In the genomic region with DNA sequence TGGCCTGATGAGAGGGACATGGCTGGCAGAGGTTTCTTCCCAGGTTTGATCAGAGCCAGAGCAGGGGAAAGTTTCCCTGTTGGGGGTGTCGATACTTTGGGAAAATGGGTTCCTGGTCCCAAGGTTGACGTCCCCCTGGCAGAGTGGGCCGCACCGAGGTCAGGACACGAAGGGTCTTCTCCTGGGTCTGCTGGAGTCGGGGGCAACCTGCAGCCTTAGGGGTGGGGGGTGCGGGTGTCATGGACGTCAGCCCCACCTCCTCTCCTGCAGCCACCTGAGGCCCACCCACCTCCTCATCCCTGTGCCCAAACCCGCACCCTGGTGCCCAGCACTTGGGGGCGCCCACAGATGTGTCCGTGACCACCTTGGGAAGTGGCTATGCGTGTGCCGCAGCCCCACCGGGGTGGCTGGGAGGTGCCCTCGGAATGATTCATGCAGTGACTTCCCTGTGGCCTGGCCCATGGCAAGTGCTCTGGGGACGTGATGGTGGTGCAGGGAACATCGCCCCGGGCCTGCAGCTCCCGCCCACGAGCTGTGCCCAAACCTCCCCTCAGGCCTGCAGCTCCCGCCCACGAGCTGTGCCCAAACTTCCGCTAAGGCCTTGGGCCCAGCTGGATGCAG, we compare ENCODE assay signal across 16 cellular contexts.
DNase-seq lines count a peak whose midpoint lies in the region; ATAC-seq and TF ChIP-seq lines count a peak whose summit lies in the region.
"Had no signal": no experiment of that assay in that cellular context is flagged by ENCODE, and none has a peak within 500 bp of the region (broad histone marks: within the 10 kb centered on the region; RNA-seq: fewer than 3 reads in every experiment).

No MANE protein-coding gene starts in this region.

- TF ChIP-seq CTCF in right atrium auricular region (IDR thresholded peaks at IDR 0.05) (no peak), breast epithelium (IDR thresholded peaks at IDR 0.05) (no peak)

- H3K27ac ChIP-seq in right cardiac atrium (ENCODE audit: low read length) (no peak overlapping the region), right atrium auricular region (no peak overlapping the region), breast epithelium (no peak overlapping the region)

- TF ChIP-seq POLR2A in breast epithelium (IDR thresholded peaks at IDR 0.05) = no peak

- intact Hi-C loops in right cardiac atrium (cut with DNase I) = no loop called here
- intact Hi-C loops in breast epithelium (cut with DNase I; ENCODE audit: low total_unique reads) = no loop called here

- no peaks in the 10 kb centered on the region for H3K4me1 ChIP-seq in right cardiac atrium (ENCODE audit: control insufficient read depth, insufficient read depth, low read length)
- no peaks in the 10 kb centered on the region for H3K4me1 ChIP-seq in right atrium auricular region
- no peaks in the 10 kb centered on the region for H3K4me1 ChIP-seq in breast epithelium

- WGBS in right cardiac atrium = 78% methylated on average over 23 of the region's 23 CpGs

- H3K9me3 ChIP-seq in right cardiac atrium (ENCODE audit: control insufficient read depth, low read length) (peaks cover 2% of the 10 kb centered on the region), right atrium auricular region (peaks cover 0 to 20% of the 10 kb centered on the region in 2 donors), breast epithelium (peaks cover 7 to 20% of the 10 kb centered on the region in 2 donors)

- H3K4me3 ChIP-seq in right cardiac atrium (ENCODE audit: low read length) (no peak overlapping the region), right atrium auricular region (no peak overlapping the region), breast epithelium (no peak overlapping the region)

- H3K27me3 ChIP-seq in right cardiac atrium (ENCODE audit: control insufficient read depth, insufficient read depth) (no peaks in the 10 kb centered on the region), right atrium auricular region (peaks cover 0 to 6% of the 10 kb centered on the region in 2 donors), breast epithelium (peaks cover 0 to 83% of the 10 kb centered on the region in 2 donors)

- ATAC-seq in right cardiac atrium = no peak
- ATAC-seq in HG03460 (IDR thresholded peaks at IDR 0.05; ENCODE audit: unreplicated experiment) = no peak

- H3K36me3 ChIP-seq in right atrium auricular region (no peaks in the 10 kb centered on the region), breast epithelium (no peaks in the 10 kb centered on the region)

- DNase-seq in right cardiac atrium (peak in 2 of 3 donors; percentile 7 to 33), right atrium auricular region (ENCODE audit: low spot score) (no peak), SW480 (ENCODE audit: low spot score) (peak; percentile 61), myocyte (ENCODE audit: low read depth) (peak; percentile 59), breast epithelium (ENCODE audit: low spot score in 2 of 2) (no peak), SK-N-DZ (ENCODE audit: low spot score) (no peak)
- no peak for DNase-seq in activated T-cell treated with anti-CD3 and anti-CD28 coated beads, Interleukin-2, amount 50 U/mL, for 48 hours
- DNase-seq: CD4-positive, alpha-beta memory T cell; DMS79 treated with DMSO at 0.1 percent for 48 hours; GDM1; NCI-H1417 treated with DMSO at 0.1 percent for 48 hours; NCI-H2081 treated with DMSO at 0.1 percent for 48 hours; NCI-H226; NCI-H526 treated with DMSO at 0.1 percent for 48 hours; OCI-M1 had no signal

Comparison
In these comparisons a context has a peak if more than half of its experiments do, and no peak if none do; other contexts are left out.
1. DNase-seq: peak in right cardiac atrium (2 of 3), SW480 (single experiment) and myocyte (single experiment); none in right atrium auricular region (single experiment), activated T-cell treated with anti-CD3 and anti-CD28 coated beads, Interleukin-2, amount 50 U/mL, for 48 hours (0 of 2), breast epithelium (0 of 2) and SK-N-DZ (single experiment).